8 cellular contexts compared by ENCODE assay signal in genomic region chr1:65309317-65310077, GRCh38. TPM values are rescaled to one million over a fixed set of nuclear protein-coding genes. Genes with fewer than 3 reads are reported as not detected.
DNase-seq lines count a peak whose midpoint lies in the region; ATAC-seq and TF ChIP-seq lines count a peak whose summit lies in the region.

DNAJC6 (plus strand) TSS chr1:65309543; CDS start chr1:65309746, 203 bp downstream.

- H3K23ac ChIP-seq in IMR-90 (ENCODE audit: low read depth, low read length) (no peak within 1 kb of the TSS), neuronal stem cell (ENCODE audit: low read depth, low read length, poor library complexity) (no peak within 1 kb of the TSS)

- 2% methylated on average over 36 of the region's 75 CpGs; no CpG with 5 or more reads in 1 of the 2 experiments for WGBS in IMR-90 (ENCODE audit: extremely low coverage in 2 of 2, insufficient read length in 1 of 2), 2 experiments
- WGBS in neuronal stem cell (ENCODE audit: extremely low coverage in 2 of 2, insufficient read length in 2 of 2, insufficient replicate concordance in 1 of 2), 2 donors, result no CpG with 5 or more reads among the region's 75 CpGs
- WGBS in testis, 2 donors, result 1% methylated on average over 49 to 63 of the region's 75 CpGs

- TF ChIP-seq CTCF in IMR-90 (conservative IDR thresholded peaks at IDR 0.05; ENCODE audit: low read depth, low read length), result no peak
- no peak for TF ChIP-seq CTCF in testis (IDR thresholded peaks at IDR 0.05)

- H2AK5ac ChIP-seq in IMR-90 (ENCODE audit: low read depth, low read length) (no peak within 1 kb of the TSS), neuronal stem cell (ENCODE audit: low read depth, low read length) (no peak within 1 kb of the TSS)

- POLR2A ChIA-PET in IMR-90 (lab: Charles Lee; ENCODE audit: unreplicated experiment), result no interaction called here

- no peak within 1 kb of the TSS for H2BK20ac ChIP-seq in IMR-90 (ENCODE audit: low read depth, low read length)

- DNase-seq in GM04504 (ENCODE audit: low read depth) (peak; percentile 43), IMR-90 (peak; percentile 42), SK-N-MC (ENCODE audit: low read depth, low spot score) (no peak), glomerular visceral epithelial cell (ENCODE audit: extremely low spot score) (peak; percentile 76), neuronal stem cell (ENCODE audit: low spot score) (peak; percentile 90), testis (peak; percentile 72)

- H3K4ac ChIP-seq in IMR-90 (ENCODE audit: low read depth, low read length) (no peak within 1 kb of the TSS), neuronal stem cell (ENCODE audit: low read length) (no peak within 1 kb of the TSS)

- peak; percentile 100 for ATAC-seq in IMR-90 (ENCODE audit: low read depth)
- no peak for ATAC-seq in GM19328 (IDR thresholded peaks at IDR 0.05; ENCODE audit: unreplicated experiment)

- H3K14ac ChIP-seq in IMR-90 (replicated peaks; ENCODE audit: low read depth, low read length) (no peak within 1 kb of the TSS), neuronal stem cell (ENCODE audit: low read length) (no peak within 1 kb of the TSS)

- H3K27me3 Mint-ChIP-seq in activated naive CD8-positive, alpha-beta T cell, result peaks cover 52% of the 10 kb centered on the region

- TF ChIP-seq RAD21 in IMR-90 (IDR thresholded peaks at IDR 0.05; ENCODE audit: low read length), result no peak

- no peak within 1 kb of the TSS for H4K8ac ChIP-seq in IMR-90 (ENCODE audit: low read depth in 2 of 2, low read length in 2 of 2)
- no peak within 1 kb of the TSS for H4K8ac ChIP-seq in neuronal stem cell (ENCODE audit: low read depth, low read length)

- in situ Hi-C loops in IMR-90 (cut with MboI; ENCODE audit: low sequenced_read_pairs), result no loop called here

- H2BK5ac ChIP-seq in IMR-90 (ENCODE audit: low read depth, low read length, poor library complexity, severe bottlenecking) (no peak within 1 kb of the TSS), neuronal stem cell (ENCODE audit: low read length) (no peak within 1 kb of the TSS)

- no peak within 1 kb of the TSS for H2BK15ac ChIP-seq in IMR-90 (ENCODE audit: low read depth, low read length)
- H2BK15ac ChIP-seq in neuronal stem cell (ENCODE audit: low read length), result no peak within 1 kb of the TSS

- H3K36me3 Mint-ChIP-seq in activated naive CD8-positive, alpha-beta T cell, result peaks cover 9% of the 10 kb centered on the region

- H3K18ac ChIP-seq in IMR-90 (ENCODE audit: low read depth, low read length), result no peak within 1 kb of the TSS
- no peak within 1 kb of the TSS for H3K18ac ChIP-seq in neuronal stem cell (ENCODE audit: low read length)

- H3K79me1 ChIP-seq in IMR-90 (ENCODE audit: low read depth in 1 of 2, low read length in 2 of 2) (no peaks in the 10 kb centered on the region), neuronal stem cell (ENCODE audit: low read depth, low read length) (no peaks in the 10 kb centered on the region)

- no peak for TF ChIP-seq POLR2A in IMR-90 (IDR thresholded peaks at IDR 0.05; ENCODE audit: low read depth, low read length)
- no peak for TF ChIP-seq POLR2A in testis (IDR thresholded peaks at IDR 0.05)

- dilution Hi-C loops in IMR-90 (cut with HindIII; ENCODE audit: low sequenced_read_pairs, unreplicated experiment), result no loop called here

- intact Hi-C loops in IMR-90 (cut with micrococcal nuclease) (no loop called here), testis (cut with DNase I; ENCODE audit: low total_unique reads) (no loop called here)

- H3K9me1 ChIP-seq in IMR-90 (ENCODE audit: insufficient read depth, low read length), result no peaks in the 10 kb centered on the region

- H3K4me3 Mint-ChIP-seq in activated naive CD8-positive, alpha-beta T cell, result peak within 1 kb of the TSS; percentile 69

- BruUV-seq in IMR-90 (replicated peaks; lab: Mats Ljungman, UMichigan), result no TSS peak

- no peak within 1 kb of the TSS for H3K56ac ChIP-seq in IMR-90 (ENCODE audit: extremely low read depth, insufficient read depth, low read length)

- H2AFZ ChIP-seq in IMR-90 (replicated peaks; ENCODE audit: low read length, poor library complexity) (peak within 1 kb of the TSS; percentile 72), neuronal stem cell (ENCODE audit: low read length) (peak within 1 kb of the TSS; percentile 88)

- H4K91ac ChIP-seq in IMR-90 (ENCODE audit: insufficient read depth, low read depth, low read length) (no peak within 1 kb of the TSS), neuronal stem cell (ENCODE audit: low read depth, low read length, poor library complexity) (no peak within 1 kb of the TSS)

- CTCF ChIA-PET in IMR-90 (lab: Yijun Ruan, JAX), result interaction anchor here (0.6 kb wide), 2 partner anchors 414 to 1794 kb away, joined by 3 to 4 read pairs; no protein-coding TSS in a partner anchor

- H3K4me1 ChIP-seq in IMR-90 (ENCODE audit: control insufficient read depth, insufficient read depth, low read length) (no peaks in the 10 kb centered on the region), neuronal stem cell (ENCODE audit: control insufficient read depth in 2 of 2, insufficient read depth in 1 of 2, low read depth in 1 of 2, low read length in 2 of 2) (peaks cover 3% of the 10 kb centered on the region in 2 donors), testis (no peaks in the 10 kb centered on the region)

- H3K9me3 ChIP-seq in IMR-90 (ENCODE audit: control insufficient read depth, insufficient read depth, low read length) (0 out of 2 replicates have a peak, but pooled peaks cover 2% of the 10 kb centered on the region), SK-N-MC (ENCODE audit: low read depth, low read length) (no peaks in the 10 kb centered on the region), neuronal stem cell (replicated peaks in 1 of 2; ENCODE audit: control insufficient read depth in 2 of 2, insufficient read depth in 1 of 2, low read depth in 1 of 2, low read length in 2 of 2) (no peaks in the 10 kb centered on the region), testis (no peaks in the 10 kb centered on the region)

- no peak within 1 kb of the TSS for H4K5ac ChIP-seq in IMR-90 (ENCODE audit: low read depth, low read length)

- H3K27ac ChIP-seq in IMR-90 (ENCODE audit: insufficient read depth, low read length), result no peak within 1 kb of the TSS
- no peak within 1 kb of the TSS for H3K27ac ChIP-seq in SK-N-MC
- peak within 1 kb of the TSS; percentile 59 for H3K27ac ChIP-seq in neuronal stem cell (replicated peaks; ENCODE audit: low read length)
- H3K27ac ChIP-seq in testis, result no peak within 1 kb of the TSS

- H3K4me2 ChIP-seq in IMR-90 (ENCODE audit: low read depth, low read length) (peak within 1 kb of the TSS; percentile 98), neuronal stem cell (ENCODE audit: insufficient read depth, low read length, poor library complexity, severe bottlenecking) (peak within 1 kb of the TSS; percentile 98)

- H4K20me1 ChIP-seq in IMR-90 (ENCODE audit: insufficient read depth, low read length), result no peaks in the 10 kb centered on the region

- H3K36me3 ChIP-seq in IMR-90 (ENCODE audit: control insufficient read depth, insufficient read depth, low read length), result no peaks in the 10 kb centered on the region
- no peaks in the 10 kb centered on the region for H3K36me3 ChIP-seq in SK-N-MC (ENCODE audit: insufficient read depth, low read length)
- H3K36me3 ChIP-seq in neuronal stem cell (replicated peaks in 1 of 2; ENCODE audit: control insufficient read depth in 2 of 2, insufficient read depth in 2 of 2, low read length in 2 of 2), result no peaks in the 10 kb centered on the region
- H3K36me3 ChIP-seq in testis (ENCODE audit: low read depth, missing control alignments), result no peaks in the 10 kb centered on the region

- H3K27me3 ChIP-seq in IMR-90 (ENCODE audit: control insufficient read depth, insufficient read depth, low read length) (peaks cover 7% of the 10 kb centered on the region), neuronal stem cell (ENCODE audit: control insufficient read depth in 3 of 3, insufficient read depth in 3 of 3, low read depth in 1 of 3, low read length in 3 of 3) (peaks cover 0 to 31% (median 6%) of the 10 kb centered on the region in 3 experiments), testis (no peaks in the 10 kb centered on the region)

- H3K4me1 Mint-ChIP-seq in activated naive CD8-positive, alpha-beta T cell (ENCODE audit: low read depth), result peaks cover 10% of the 10 kb centered on the region

- no peak within 1 kb of the TSS for H2BK12ac ChIP-seq in neuronal stem cell (ENCODE audit: low read length)

- H2BK120ac ChIP-seq in IMR-90 (ENCODE audit: low read depth, low read length), result no peak within 1 kb of the TSS
- no peak within 1 kb of the TSS for H2BK120ac ChIP-seq in neuronal stem cell (ENCODE audit: low read depth, low read length)

- H2AK9ac ChIP-seq in IMR-90 (replicated peaks; ENCODE audit: low read depth, low read length, poor library complexity), result no peak within 1 kb of the TSS

- no peak within 1 kb of the TSS for H3K27ac Mint-ChIP-seq in activated naive CD8-positive, alpha-beta T cell

- H3K9ac ChIP-seq in IMR-90 (ENCODE audit: low read depth, low read length), result no peak within 1 kb of the TSS
- H3K9ac ChIP-seq in SK-N-MC (ENCODE audit: insufficient read length), result no peak within 1 kb of the TSS
- H3K9ac ChIP-seq in neuronal stem cell (ENCODE audit: low read depth, low read length, poor library complexity), result no peak within 1 kb of the TSS

- no peaks in the 10 kb centered on the region for H3K9me3 Mint-ChIP-seq in activated naive CD8-positive, alpha-beta T cell (ENCODE audit: low read depth)

- H3K4me3 ChIP-seq in IMR-90 (ENCODE audit: insufficient read depth, low read depth, low read length), result peak within 1 kb of the TSS; percentile 33; the same call in 1 of the 2 replicates
- peak within 1 kb of the TSS; percentile 80 for H3K4me3 ChIP-seq in SK-N-MC
- H3K4me3 ChIP-seq in neuronal stem cell (ENCODE audit: low read length in 2 of 2), result peak within 1 kb of the TSS; percentile 30 to 73
- H3K4me3 ChIP-seq in testis, result peak within 1 kb of the TSS; percentile 50 to 61

TF ChIP-seq in IMR-90, 13 proteins besides CTCF, POLR2A, EP300 and RAD21 (continues in another document):
- TF ChIP-seq MAZ (IDR thresholded peaks at IDR 0.05; ENCODE audit: borderline replicate concordance, low read depth, low read length), result peak; percentile 35; the same call in 1 of the 2 replicates
- no peak for TF ChIP-seq BHLHE40 (IDR thresholded peaks at IDR 0.05; ENCODE audit: low read depth, low read length)
- no peak for TF ChIP-seq MAFK (IDR thresholded peaks at IDR 0.05; ENCODE audit: low read depth, low read length)
- no peak for TF ChIP-seq RCOR1 (IDR thresholded peaks at IDR 0.05; ENCODE audit: insufficient replicate concordance, low read length)

RNA-seq across cellular contexts. Expression of gene DNAJC6, which starts in this region (rescaled TPM):
- total RNA-seq in IMR-90 (2012; rRNA removed) (0.18 and 0.28 TPM in 2 replicates), testis (1 to 10 TPM; 5.1 to 7.3 TPM)
- polyA plus RNA-seq in IMR-90 (2012; rRNA removed) (0.05 and 0.13 TPM in 2 replicates), testis (ENCODE audit: insufficient read depth, low read depth, low replicate concordance) (5.2 TPM)
- 0.04 TPM in 1 of 2 replicates, not detected in the other for polyA plus RNA-seq in IMR-90 (2012; cell fraction: cytosol; rRNA removed)
- polyA plus RNA-seq in IMR-90 (2012; cell fraction: nucleus; rRNA removed; ENCODE audit: low replicate concordance), result 0.05 and 0.13 TPM in 2 replicates
- 6.5 TPM for polyA plus RNA-seq in neuronal stem cell (2013, experiment 1 of 2)
- polyA plus RNA-seq in neuronal stem cell (2013, experiment 2 of 2), result 6.3 TPM

Comparison
In these comparisons a context has a peak if more than half of its experiments do, and no peak if none do; other contexts are left out.
1. Peak in DNase-seq, ATAC-seq, H3K4me3 ChIP-seq and H3K4me2 ChIP-seq in IMR-90; RNA of the gene not detected or under 1 TPM.